ENCODE assay signal across 27 cellular contexts in the genomic region with DNA sequence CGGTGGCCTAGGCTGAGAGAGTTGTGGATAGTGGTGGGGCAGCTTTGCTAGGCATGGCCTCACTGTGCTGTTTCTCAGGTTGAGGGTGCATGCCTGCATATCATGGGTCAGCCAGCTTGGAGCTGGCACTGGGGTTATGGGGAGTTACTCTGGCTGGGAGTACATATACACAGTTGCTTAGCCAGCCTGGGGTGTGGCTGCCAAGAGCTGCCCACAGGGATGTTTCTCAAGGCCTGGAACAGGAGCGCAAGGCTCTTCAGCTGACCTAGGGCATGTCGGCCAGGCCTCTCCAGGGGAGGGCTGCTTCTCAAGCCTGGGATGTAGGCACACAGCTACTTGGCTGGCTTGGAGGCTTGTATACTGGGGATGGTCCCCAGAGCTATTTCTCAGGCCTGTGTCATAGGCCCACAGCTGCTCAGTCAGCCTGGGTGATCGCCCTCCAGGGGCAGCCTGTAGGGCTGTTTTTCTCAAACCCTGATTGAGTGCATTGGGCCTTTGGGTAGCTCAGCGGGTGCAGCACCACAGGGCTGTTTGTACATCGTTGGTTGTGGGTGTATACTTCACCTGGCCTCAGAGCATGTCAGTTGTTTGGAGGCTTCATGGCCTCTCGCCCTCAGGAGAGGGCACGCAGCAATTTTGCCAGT.
"Had no signal": no experiment of that assay in that cellular context is flagged by ENCODE, and none has a peak within 500 bp of the region (broad histone marks: within the 10 kb centered on the region; RNA-seq: fewer than 3 reads in every experiment).

No MANE protein-coding gene starts in this region.

- H3K27me3 Mint-ChIP-seq: activated naive CD8-positive, alpha-beta T cell treated with anti-CD3 and anti-CD28 coated beads for 36 hours; natural killer cell treated with Interleukin-12 subunit alpha and Interleukin-12 subunit beta and Interleukin-15 and Interleukin-18, amount 100 ng/mL, for 72 hours; progenitor cell of endocrine pancreas had no signal

- H3K4me3 Mint-ChIP-seq: activated naive CD8-positive, alpha-beta T cell treated with anti-CD3 and anti-CD28 coated beads for 36 hours; natural killer cell treated with Interleukin-12 subunit alpha and Interleukin-12 subunit beta and Interleukin-15 and Interleukin-18, amount 100 ng/mL, for 72 hours had no signal

- DNase-seq: activated CD4-positive, alpha-beta T cell treated with anti-CD3 and anti-CD28 coated beads for 48 hours; activated CD4-positive, alpha-beta T cell treated with anti-CD3 and anti-CD28 coated beads, Interleukin-2, amount 50 U/mL, for 48 hours; activated CD8-positive, alpha-beta memory T cell treated with anti-CD3 and anti-CD28 coated beads for 24 hours; activated effector memory CD4-positive, alpha-beta T cell treated with Interleukin-2 at 50 U/mL for 16 hours; activated naive CD4-positive, alpha-beta T cell treated with Interleukin-2 at 50 U/mL for 16 hours; activated naive CD8-positive, alpha-beta T cell treated with anti-CD3 and anti-CD28 coated beads for 36 hours; adrenal gland; body of pancreas; cerebellar nuclear complex; colonic mucosa; effector memory CD4-positive, alpha-beta T cell; hypothalamus; lower lobe of right lung; mesendoderm; mucosa of descending colon; stimulated activated CD4-positive, alpha-beta T cell treated with anti-CD3 and anti-CD28 coated beads, Interleukin-15, amount 100 ng/mL, for 24 hours; stimulated activated CD4-positive, alpha-beta T cell treated with anti-CD3 and anti-CD28 coated beads, Interleukin-2, amount 100 ng/mL, for 24 hours; stimulated activated naive CD4-positive, alpha-beta T cell; tibial artery had no signal

- H3K4me1 ChIP-seq: adrenal gland, body of pancreas, colonic mucosa, heart left ventricle, left lung, lower lobe of right lung, suprapubic skin, tibial artery had no signal

- ATAC-seq: activated CD4-positive, CD25-positive, alpha-beta regulatory T cell treated with anti-CD3 and anti-CD28 coated beads, Interleukin-2, amount 50 U/mL, for 24 hours; body of pancreas; heart left ventricle; left lung; lower lobe of right lung; mucosa of descending colon had no signal

- H3K36me3 ChIP-seq: adrenal gland, colonic mucosa had no signal

- H3K27ac Mint-ChIP-seq: activated naive CD8-positive, alpha-beta T cell treated with anti-CD3 and anti-CD28 coated beads for 36 hours; natural killer cell treated with Interleukin-12 subunit alpha and Interleukin-12 subunit beta and Interleukin-15 and Interleukin-18, amount 100 ng/mL, for 72 hours; progenitor cell of endocrine pancreas had no signal

- H3K27ac ChIP-seq: adrenal gland, body of pancreas, colonic mucosa, dorsolateral prefrontal cortex, heart left ventricle, left lung, lower lobe of right lung, suprapubic skin, tibial artery, VCaP had no signal

- H3K27me3 ChIP-seq: adrenal gland, body of pancreas, colonic mucosa, dorsolateral prefrontal cortex, heart left ventricle, left lung, suprapubic skin, tibial artery had no signal

- H3K4me3 ChIP-seq: adrenal gland, body of pancreas, colonic mucosa, dorsolateral prefrontal cortex, heart left ventricle, left lung, lower lobe of right lung, mucosa of descending colon, suprapubic skin, tibial artery had no signal

- H3K4me1 Mint-ChIP-seq: activated naive CD8-positive, alpha-beta T cell treated with anti-CD3 and anti-CD28 coated beads for 36 hours had no signal

- H3K9me3 ChIP-seq: adrenal gland, body of pancreas, colonic mucosa, lower lobe of right lung, suprapubic skin, tibial artery had no signal
